8 cellular contexts compared by ENCODE assay signal in genomic region chr1:160031368-160032164, GRCh38. TPM values are rescaled to one million over a fixed set of nuclear protein-coding genes. Genes with fewer than 3 reads are reported as not detected.
DNase-seq lines count a peak whose midpoint lies in the region; ATAC-seq and TF ChIP-seq lines count a peak whose summit lies in the region.

TSS of gene PIGM (minus strand) at chr1:160031990. CDS start at chr1:160031739, 251 bp downstream.

- TF ChIP-seq CTCF in IMR-90 (conservative IDR thresholded peaks at IDR 0.05; ENCODE audit: low read depth, low read length): no peak
- no peak for TF ChIP-seq CTCF in OCI-LY7 (conservative IDR thresholded peaks at IDR 0.05; ENCODE audit: low read length)
- no peak for TF ChIP-seq CTCF in epithelial cell of esophagus (IDR thresholded peaks at IDR 0.05; ENCODE audit: insufficient read depth, low read depth, low read length, missing control alignments)
- TF ChIP-seq CTCF in mucosa of descending colon (IDR thresholded peaks at IDR 0.05): no peak

- peak; percentile 93 for ATAC-seq in GM21529 (IDR thresholded peaks at IDR 0.05; ENCODE audit: unreplicated experiment)
- ATAC-seq in IMR-90 (ENCODE audit: low read depth): peak; percentile 95
- ATAC-seq in mucosa of descending colon: peak; percentile 98

- peak within 1 kb of the TSS; percentile 28; the same call in 1 of the 2 replicates for H2BK120ac ChIP-seq in IMR-90 (ENCODE audit: low read depth, low read length)

- H3K4me2 ChIP-seq in IMR-90 (ENCODE audit: low read depth, low read length) (peak within 1 kb of the TSS; percentile 96), OCI-LY7 (ENCODE audit: low read length) (peak within 1 kb of the TSS; percentile 87)

- 0 out of 2 replicates have a peak within 1 kb of the TSS, but pooled peaks have one; percentile 8 for H4K91ac ChIP-seq in IMR-90 (ENCODE audit: insufficient read depth, low read depth, low read length)

- H2BK5ac ChIP-seq in IMR-90 (ENCODE audit: low read depth, low read length, poor library complexity, severe bottlenecking): no peak within 1 kb of the TSS

- intact Hi-C loops in IMR-90 (cut with micrococcal nuclease): loop anchor here (2.0 kb wide), 1 partner anchor 251 kb away; the partner anchor contains the start of gene DUSP23
- intact Hi-C loops in OCI-LY7 (cut with micrococcal nuclease; ENCODE audit: unreplicated experiment): loop anchor here (5.0 kb wide), 1 partner anchor 46 kb away; no protein-coding TSS in a partner anchor
- intact Hi-C loops in mucosa of descending colon (cut with DNase I, micrococcal nuclease): no loop called here

- in situ Hi-C loops in IMR-90 (cut with MboI; ENCODE audit: low sequenced_read_pairs): loop anchor here (10.0 kb wide), 1 partner anchor 247 kb away; the partner anchor contains the start of gene DUSP23

- 0% methylated on average over 32 of the region's 60 CpGs; no CpG with 5 or more reads in 1 of the 2 experiments for WGBS in IMR-90 (ENCODE audit: extremely low coverage in 2 of 2, insufficient read length in 1 of 2), 2 experiments

- peaks cover 7% of the 10 kb centered on the region; the same call in 1 of the 2 replicates for H3K79me2 ChIP-seq in OCI-LY7 (ENCODE audit: insufficient read depth, low read depth, low read length)

- peak within 1 kb of the TSS; percentile 91 for H3K4me3 ChIP-seq in IMR-90 (ENCODE audit: insufficient read depth, low read depth, low read length)
- peak within 1 kb of the TSS; percentile 74 for H3K4me3 ChIP-seq in OCI-LY7 (ENCODE audit: low read depth, low read length, poor library complexity, severe bottlenecking)
- peak within 1 kb of the TSS; percentile 93 for H3K4me3 ChIP-seq in epithelial cell of esophagus (ENCODE audit: low read length)
- peak within 1 kb of the TSS; percentile 72 for H3K4me3 ChIP-seq in mucosa of descending colon

- H4K5ac ChIP-seq in IMR-90 (ENCODE audit: low read depth, low read length): peak within 1 kb of the TSS; percentile 43

- no peak within 1 kb of the TSS for H2AK5ac ChIP-seq in IMR-90 (ENCODE audit: low read depth, low read length)

- H3K9me3 ChIP-seq in IMR-90 (ENCODE audit: control insufficient read depth, insufficient read depth, low read length) (no peaks in the 10 kb centered on the region), OCI-LY7 (ENCODE audit: low read length) (no peaks in the 10 kb centered on the region), mucosa of descending colon (no peaks in the 10 kb centered on the region)

- dilution Hi-C loops in IMR-90 (cut with HindIII; ENCODE audit: low sequenced_read_pairs, unreplicated experiment): no loop called here

- H2AFZ ChIP-seq in IMR-90 (replicated peaks; ENCODE audit: low read length, poor library complexity) (peak within 1 kb of the TSS; percentile 96), OCI-LY7 (ENCODE audit: low read length) (peak within 1 kb of the TSS; percentile 85)

- H3K9me2 ChIP-seq in OCI-LY7 (ENCODE audit: insufficient read depth, low read length): no peaks in the 10 kb centered on the region

- H3K79me1 ChIP-seq in IMR-90 (ENCODE audit: low read depth in 1 of 2, low read length in 2 of 2): peaks cover 9 to 13% of the 10 kb centered on the region in 2 experiments

- H2AK9ac ChIP-seq in IMR-90 (replicated peaks; ENCODE audit: low read depth, low read length, poor library complexity): peak within 1 kb of the TSS; percentile 70

- no peak within 1 kb of the TSS for H2BK20ac ChIP-seq in IMR-90 (ENCODE audit: low read depth, low read length)

- H3K27ac ChIP-seq in IMR-90 (ENCODE audit: insufficient read depth, low read length) (peak within 1 kb of the TSS; percentile 55), OCI-LY7 (ENCODE audit: low read depth, low read length, poor library complexity, severe bottlenecking) (peak within 1 kb of the TSS; percentile 46)

- peak within 1 kb of the TSS; percentile 68 to 82 for H4K8ac ChIP-seq in IMR-90 (ENCODE audit: low read depth in 2 of 2, low read length in 2 of 2)

- H3K27me3 ChIP-seq in IMR-90 (ENCODE audit: control insufficient read depth, insufficient read depth, low read length): no peaks in the 10 kb centered on the region; the same call in 1 of the 2 replicates

- H2BK15ac ChIP-seq in IMR-90 (ENCODE audit: low read depth, low read length): no peak within 1 kb of the TSS

- POLR2A ChIA-PET in IMR-90 (lab: Charles Lee; ENCODE audit: unreplicated experiment) (interaction anchor here (0.8 kb wide), 1 partner anchor 26 kb away, joined by 4 read pairs; no protein-coding TSS in a partner anchor), OCI-LY7 (lab: Charles Lee) (interaction anchor here (1.3 to 3.3 kb wide), 4 partner anchors 11 to 108 kb away, joined by 3 to 15 read pairs (median 10); no protein-coding TSS in a partner anchor)

- peaks cover 4% of the 10 kb centered on the region; the same call in 1 of the 2 replicates for H3K9me1 ChIP-seq in IMR-90 (ENCODE audit: insufficient read depth, low read length)

- H3K4ac ChIP-seq in IMR-90 (ENCODE audit: low read depth, low read length): peak within 1 kb of the TSS; percentile 66

- H3K36me3 ChIP-seq in IMR-90 (ENCODE audit: control insufficient read depth, insufficient read depth, low read length): no peaks in the 10 kb centered on the region
- H3K36me3 ChIP-seq in OCI-LY7 (ENCODE audit: insufficient read depth, low read length): no peaks in the 10 kb centered on the region
- no peaks in the 10 kb centered on the region for H3K36me3 ChIP-seq in mucosa of descending colon (ENCODE audit: low read depth)

- H3K18ac ChIP-seq in IMR-90 (ENCODE audit: low read depth, low read length): 0 out of 2 replicates have a peak within 1 kb of the TSS, but pooled peaks have one; percentile 10

- DNase-seq in DMS114 treated with DMSO at 0.1 percent for 48 hours (lab: John Stamatoyannopoulos, UW; ENCODE audit: unreplicated experiment) (peak; percentile 94), IMR-90 (peak; percentile 85), OCI-LY7 (ENCODE audit: low spot score) (peak; percentile 97), activated T-cell treated with anti-CD3 and anti-CD28 coated beads for 4 hours (peak; percentile 87), epithelial cell of esophagus (ENCODE audit: low read depth) (peak; percentile 98), mucosa of descending colon (peak; percentile 96 to 98 (median 98))
- peak; percentile 81 to 86 for DNase-seq in stimulated activated CD8-positive, alpha-beta memory T cell treated with anti-CD3 and anti-CD28 coated beads, Interleukin-4, amount 100 ng/mL, for 1 hour (ENCODE audit: low read depth in 2 of 2, low spot score in 1 of 2)

- no peak within 1 kb of the TSS; the same call in 1 of the 2 replicates for H3K56ac ChIP-seq in IMR-90 (ENCODE audit: extremely low read depth, insufficient read depth, low read length)

- H3K4me1 ChIP-seq in IMR-90 (ENCODE audit: control insufficient read depth, insufficient read depth, low read length): peaks cover 6% of the 10 kb centered on the region
- peaks cover 24% of the 10 kb centered on the region for H3K4me1 ChIP-seq in OCI-LY7 (ENCODE audit: insufficient read depth, low read length, poor library complexity, severe bottlenecking)
- H3K4me1 ChIP-seq in mucosa of descending colon (ENCODE audit: low read depth): peaks cover 16% of the 10 kb centered on the region

- CTCF ChIA-PET in IMR-90 (lab: Yijun Ruan, JAX): interaction anchor here (0.6 to 2.0 kb wide), 5 partner anchors 15 to 54 kb away, joined by 3 to 7 read pairs (median 5); no protein-coding TSS in a partner anchor
- CTCF ChIA-PET in OCI-LY7 (lab: Charles Lee; ENCODE audit: unreplicated experiment): interaction anchor here (1.3 to 1.4 kb wide), 2 partner anchors 15 to 24 kb away, joined by 4 to 10 read pairs; no protein-coding TSS in a partner anchor

- BruUV-seq in IMR-90 (replicated peaks; lab: Mats Ljungman, UMichigan): no TSS peak
- TSS peak; percentile 74 for BruUV-seq in OCI-LY7 (replicated peaks; lab: Mats Ljungman, UMichigan)

- no peak for TF ChIP-seq RAD21 in IMR-90 (IDR thresholded peaks at IDR 0.05; ENCODE audit: low read length)

- peak within 1 kb of the TSS; percentile 88 for H3K9ac ChIP-seq in IMR-90 (ENCODE audit: low read depth, low read length)

- H4K20me1 ChIP-seq in IMR-90 (ENCODE audit: insufficient read depth, low read length) (no peaks in the 10 kb centered on the region), OCI-LY7 (ENCODE audit: insufficient read depth, low read length) (no peaks in the 10 kb centered on the region)

- no peak for TF ChIP-seq POLR2A in IMR-90 (IDR thresholded peaks at IDR 0.05; ENCODE audit: low read depth, low read length)

- H3K23ac ChIP-seq in IMR-90 (ENCODE audit: low read depth, low read length): peak within 1 kb of the TSS; percentile 55

- H3K14ac ChIP-seq in IMR-90 (replicated peaks; ENCODE audit: low read depth, low read length): peak within 1 kb of the TSS; percentile 82

TF ChIP-seq in IMR-90, 13 proteins besides CTCF, POLR2A, EP300 and RAD21:
- TF ChIP-seq CHD1 (IDR thresholded peaks at IDR 0.05; ENCODE audit: low read depth, low read length) (no peak), BHLHE40 (IDR thresholded peaks at IDR 0.05; ENCODE audit: low read depth, low read length) (0 out of 2 replicates have a peak, but pooled peaks have one; percentile 22), MAFK (IDR thresholded peaks at IDR 0.05; ENCODE audit: low read depth, low read length) (no peak), MAZ (IDR thresholded peaks at IDR 0.05; ENCODE audit: borderline replicate concordance, low read depth, low read length) (0 out of 2 replicates have a peak, but pooled peaks have one; percentile 56), USF2 (IDR thresholded peaks at IDR 0.05; ENCODE audit: low read depth, low read length) (no peak)
TF ChIP-seq in IMR-90: peak in this region for 2.

RNA-seq across cellular contexts. Expression of gene PIGM, which starts in this region (rescaled TPM):
- total RNA-seq in IMR-90 (2012; rRNA removed): 2.9 and 4.4 TPM in 2 replicates
- polyA plus RNA-seq in IMR-90 (2012; rRNA removed): 2.8 and 2.9 TPM in 2 replicates
- 1.6 TPM in 2 replicates for polyA plus RNA-seq in IMR-90 (2012; cell fraction: cytosol; rRNA removed)
- 0.60 and 1.4 TPM in 2 replicates for polyA plus RNA-seq in IMR-90 (2012; cell fraction: nucleus; rRNA removed; ENCODE audit: low replicate concordance)
- 4.1 and 4.2 TPM in 2 replicates for total RNA-seq in OCI-LY7 (2014; rRNA removed; shearing (Covaris generic))
- total RNA-seq in OCI-LY7 (2022): 4.9 and 5.1 TPM in 2 replicates
- total RNA-seq in mucosa of descending colon: 1 to 10 TPM; 5.0 to 6.3 (median 5.9) TPM

Comparison
In these comparisons a context has a peak if more than half of its experiments do, and no peak if none do; other contexts are left out.
1. Peak in every context shown above with its lines: DNase-seq, ATAC-seq, H3K4me3 ChIP-seq and H3K27ac ChIP-seq.
2. intact Hi-C loops: an anchor here in IMR-90 (2.0 kb wide) and OCI-LY7 (5.0 kb wide); none called in mucosa of descending colon.